1 cellular context compared by ENCODE assay signal in the genomic region with DNA sequence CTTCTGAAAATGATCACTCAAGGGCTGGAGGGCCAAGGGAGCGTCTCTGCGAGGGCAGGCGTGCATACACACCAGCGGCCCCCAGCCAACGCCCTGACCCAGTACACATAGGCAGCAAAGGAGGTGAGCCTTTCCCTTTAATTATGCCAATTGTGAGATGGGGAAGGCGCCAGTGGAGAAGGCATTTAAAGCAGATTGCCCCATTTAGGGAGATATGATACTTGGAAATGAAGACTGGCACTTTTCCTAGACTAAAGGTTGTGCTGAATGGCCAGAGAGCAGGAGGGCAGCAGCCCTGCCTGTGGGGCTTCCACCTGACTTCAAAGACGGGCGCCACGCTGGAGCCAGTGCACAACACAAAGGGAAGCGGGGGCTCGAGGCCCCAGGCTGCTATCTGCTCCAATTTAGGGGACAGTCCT.
TF ChIP-seq lines count a peak whose summit lies in the region.

No MANE protein-coding gene starts in this region.

TF ChIP-seq in GM23338, 12 proteins besides CTCF, POLR2A, EP300 and RAD21 (continued from another document):
- TF ChIP-seq STAT1 (IDR thresholded peaks at IDR 0.05; ENCODE audit: unreplicated experiment), result no peak
- TF ChIP-seq CREB1 (CRISPR knock-in tag; IDR thresholded peaks at IDR 0.05; ENCODE audit: low read depth), result no peak
- TF ChIP-seq, protein P1, sequence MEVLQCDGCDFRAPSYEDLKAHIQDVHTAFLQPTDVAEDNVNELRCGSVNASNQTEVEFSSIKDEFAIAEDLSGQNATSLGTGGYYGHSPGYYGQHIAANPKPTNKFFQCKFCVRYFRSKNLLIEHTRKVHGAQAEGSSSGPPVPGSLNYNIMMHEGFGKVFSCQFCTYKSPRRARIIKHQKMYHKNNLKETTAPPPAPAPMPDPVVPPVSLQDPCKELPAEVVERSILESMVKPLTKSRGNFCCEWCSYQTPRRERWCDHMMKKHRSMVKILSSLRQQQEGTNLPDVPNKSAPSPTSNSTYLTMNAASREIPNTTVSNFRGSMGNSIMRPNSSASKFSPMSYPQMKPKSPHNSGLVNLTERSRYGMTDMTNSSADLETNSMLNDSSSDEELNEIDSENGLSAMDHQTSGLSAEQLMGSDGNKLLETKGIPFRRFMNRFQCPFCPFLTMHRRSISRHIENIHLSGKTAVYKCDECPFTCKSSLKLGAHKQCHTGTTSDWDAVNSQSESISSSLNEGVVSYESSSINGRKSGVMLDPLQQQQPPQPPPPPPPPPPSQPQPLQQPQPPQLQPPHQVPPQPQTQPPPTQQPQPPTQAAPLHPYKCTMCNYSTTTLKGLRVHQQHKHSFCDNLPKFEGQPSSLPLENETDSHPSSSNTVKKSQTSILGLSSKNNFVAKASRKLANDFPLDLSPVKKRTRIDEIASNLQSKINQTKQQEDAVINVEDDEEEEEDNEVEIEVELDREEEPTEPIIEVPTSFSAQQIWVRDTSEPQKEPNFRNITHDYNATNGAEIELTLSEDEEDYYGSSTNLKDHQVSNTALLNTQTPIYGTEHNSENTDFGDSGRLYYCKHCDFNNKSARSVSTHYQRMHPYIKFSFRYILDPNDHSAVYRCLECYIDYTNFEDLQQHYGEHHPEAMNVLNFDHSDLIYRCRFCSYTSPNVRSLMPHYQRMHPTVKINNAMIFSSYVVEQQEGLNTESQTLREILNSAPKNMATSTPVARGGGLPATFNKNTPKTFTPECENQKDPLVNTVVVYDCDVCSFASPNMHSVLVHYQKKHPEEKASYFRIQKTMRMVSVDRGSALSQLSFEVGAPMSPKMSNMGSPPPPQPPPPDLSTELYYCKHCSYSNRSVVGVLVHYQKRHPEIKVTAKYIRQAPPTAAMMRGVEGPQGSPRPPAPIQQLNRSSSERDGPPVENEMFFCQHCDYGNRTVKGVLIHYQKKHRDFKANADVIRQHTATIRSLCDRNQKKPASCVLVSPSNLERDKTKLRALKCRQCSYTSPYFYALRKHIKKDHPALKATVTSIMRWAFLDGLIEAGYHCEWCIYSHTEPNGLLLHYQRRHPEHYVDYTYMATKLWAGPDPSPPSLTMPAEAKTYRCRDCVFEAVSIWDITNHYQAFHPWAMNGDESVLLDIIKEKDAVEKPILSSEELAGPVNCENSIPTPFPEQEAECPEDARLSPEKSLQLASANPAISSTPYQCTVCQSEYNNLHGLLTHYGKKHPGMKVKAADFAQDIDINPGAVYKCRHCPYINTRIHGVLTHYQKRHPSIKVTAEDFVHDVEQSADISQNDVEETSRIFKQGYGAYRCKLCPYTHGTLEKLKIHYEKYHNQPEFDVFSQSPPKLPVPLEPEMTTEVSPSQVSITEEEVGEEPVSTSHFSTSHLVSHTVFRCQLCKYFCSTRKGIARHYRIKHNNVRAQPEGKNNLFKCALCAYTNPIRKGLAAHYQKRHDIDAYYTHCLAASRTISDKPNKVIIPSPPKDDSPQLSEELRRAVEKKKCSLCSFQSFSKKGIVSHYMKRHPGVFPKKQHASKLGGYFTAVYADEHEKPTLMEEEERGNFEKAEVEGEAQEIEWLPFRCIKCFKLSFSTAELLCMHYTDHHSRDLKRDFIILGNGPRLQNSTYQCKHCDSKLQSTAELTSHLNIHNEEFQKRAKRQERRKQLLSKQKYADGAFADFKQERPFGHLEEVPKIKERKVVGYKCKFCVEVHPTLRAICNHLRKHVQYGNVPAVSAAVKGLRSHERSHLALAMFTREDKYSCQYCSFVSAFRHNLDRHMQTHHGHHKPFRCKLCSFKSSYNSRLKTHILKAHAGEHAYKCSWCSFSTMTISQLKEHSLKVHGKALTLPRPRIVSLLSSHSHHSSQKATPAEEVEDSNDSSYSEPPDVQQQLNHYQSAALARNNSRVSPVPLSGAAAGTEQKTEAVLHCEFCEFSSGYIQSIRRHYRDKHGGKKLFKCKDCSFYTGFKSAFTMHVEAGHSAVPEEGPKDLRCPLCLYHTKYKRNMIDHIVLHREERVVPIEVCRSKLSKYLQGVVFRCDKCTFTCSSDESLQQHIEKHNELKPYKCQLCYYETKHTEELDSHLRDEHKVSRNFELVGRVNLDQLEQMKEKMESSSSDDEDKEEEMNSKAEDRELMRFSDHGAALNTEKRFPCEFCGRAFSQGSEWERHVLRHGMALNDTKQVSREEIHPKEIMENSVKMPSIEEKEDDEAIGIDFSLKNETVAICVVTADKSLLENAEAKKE (CRISPR knock-in tag; IDR thresholded peaks at IDR 0.05), result no peak
- no peak for TF ChIP-seq EZH2 (IDR thresholded peaks at IDR 0.05; ENCODE audit: low read depth, unreplicated experiment)
- TF ChIP-seq, protein P2, sequence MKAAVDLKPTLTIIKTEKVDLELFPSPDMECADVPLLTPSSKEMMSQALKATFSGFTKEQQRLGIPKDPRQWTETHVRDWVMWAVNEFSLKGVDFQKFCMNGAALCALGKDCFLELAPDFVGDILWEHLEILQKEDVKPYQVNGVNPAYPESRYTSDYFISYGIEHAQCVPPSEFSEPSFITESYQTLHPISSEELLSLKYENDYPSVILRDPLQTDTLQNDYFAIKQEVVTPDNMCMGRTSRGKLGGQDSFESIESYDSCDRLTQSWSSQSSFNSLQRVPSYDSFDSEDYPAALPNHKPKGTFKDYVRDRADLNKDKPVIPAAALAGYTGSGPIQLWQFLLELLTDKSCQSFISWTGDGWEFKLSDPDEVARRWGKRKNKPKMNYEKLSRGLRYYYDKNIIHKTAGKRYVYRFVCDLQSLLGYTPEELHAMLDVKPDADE (IDR thresholded peaks at IDR 0.05), result no peak
- TF ChIP-seq JUNB (IDR thresholded peaks at IDR 0.05; ENCODE audit: unreplicated experiment), result no peak
